In genomic region chr22:27754247-27754887, GRCh38 we compare ENCODE assay signal across 10 cellular contexts. TPM values are rescaled to one million over a fixed set of nuclear protein-coding genes. Genes with fewer than 3 reads are reported as not detected.
DNase-seq lines count a peak whose midpoint lies in the region; ATAC-seq and TF ChIP-seq lines count a peak whose summit lies in the region.
"Had no signal": no experiment of that assay in that cellular context is flagged by ENCODE, and none has a peak within 500 bp of the region (broad histone marks: within the 10 kb centered on the region; RNA-seq: fewer than 3 reads in every experiment).

No MANE protein-coding gene starts in this region.

- H3K27ac ChIP-seq in subcutaneous abdominal adipose tissue (ENCODE audit: low read depth, low read length) (peak overlapping the region; percentile 50), Karpas-422 (ENCODE audit: low read length) (no peak overlapping the region), colonic mucosa (no peak overlapping the region)

- no peak overlapping the region for H3K4me3 ChIP-seq in subcutaneous abdominal adipose tissue (ENCODE audit: low read depth in 1 of 5, low read length in 5 of 5)
- no peak overlapping the region for H3K4me3 ChIP-seq in Karpas-422 (ENCODE audit: low read length)
- no peak overlapping the region for H3K4me3 ChIP-seq in colonic mucosa

- H3K79me2 ChIP-seq in Karpas-422 (ENCODE audit: low read length), result no peaks in the 10 kb centered on the region

- no peak for TF ChIP-seq CTCF in colonic mucosa (IDR thresholded peaks at IDR 0.05)

- no peak overlapping the region for H3K4me2 ChIP-seq in Karpas-422 (ENCODE audit: low read depth, low read length, poor library complexity, severe bottlenecking)

- no peaks in the 10 kb centered on the region for H3K9me2 ChIP-seq in Karpas-422 (replicated peaks; ENCODE audit: insufficient read depth, low read length)

- peak; percentile 28 to 40 for ATAC-seq in left cardiac atrium

- no peak overlapping the region for H2AFZ ChIP-seq in Karpas-422 (ENCODE audit: low read length)

- no peak overlapping the region for H3K9ac ChIP-seq in subcutaneous abdominal adipose tissue (ENCODE audit: low read length in 5 of 5)
- H3K9ac ChIP-seq in Karpas-422 (ENCODE audit: low read length), result no peak overlapping the region
- no peak overlapping the region for H3K9ac ChIP-seq in colonic mucosa (ENCODE audit: low read depth in 2 of 2, low read length in 2 of 2)

- intact Hi-C loops in left cardiac atrium (cut with DNase I) (no loop called here), colonic mucosa (cut with DNase I) (no loop called here)

- no peaks in the 10 kb centered on the region; the same call in 1 of the 2 replicates for H4K20me1 ChIP-seq in Karpas-422 (ENCODE audit: insufficient read depth, low read depth, low read length)

- H3K4me1 ChIP-seq in subcutaneous abdominal adipose tissue (ENCODE audit: control insufficient read depth in 5 of 5, insufficient read depth in 5 of 5, low read length in 5 of 5) (peaks cover 6 to 67% (median 54%) of the 10 kb centered on the region in 5 donors), Karpas-422 (ENCODE audit: low read length) (no peaks in the 10 kb centered on the region), colonic mucosa (no peaks in the 10 kb centered on the region)

- H3K27me3 ChIP-seq in subcutaneous abdominal adipose tissue (ENCODE audit: control insufficient read depth in 5 of 5, insufficient read depth in 4 of 5, low read length in 5 of 5) (no peaks in the 10 kb centered on the region), Karpas-422 (ENCODE audit: low read length) (no peaks in the 10 kb centered on the region), colonic mucosa (no peaks in the 10 kb centered on the region)

- H3K9me3 ChIP-seq in subcutaneous abdominal adipose tissue (ENCODE audit: control insufficient read depth in 5 of 5, low read length in 5 of 5) (no peaks in the 10 kb centered on the region), Karpas-422 (ENCODE audit: low read length) (no peaks in the 10 kb centered on the region), colonic mucosa (no peaks in the 10 kb centered on the region)

- H3K36me3 ChIP-seq in subcutaneous abdominal adipose tissue (ENCODE audit: control insufficient read depth in 5 of 5, insufficient read depth in 5 of 5, low read length in 5 of 5) (no peaks in the 10 kb centered on the region), Karpas-422 (ENCODE audit: insufficient read depth, low read length) (no peaks in the 10 kb centered on the region), colonic mucosa (no peaks in the 10 kb centered on the region)

- DNase-seq in NCI-H1417 (lab: John Stamatoyannopoulos, UW) (peak in 2 of 3 experiments; percentile 12 to 35), NCI-H1417 treated with DMSO at 0.1 percent for 48 hours (lab: John Stamatoyannopoulos, UW) (no peak), amniotic epithelial cell (ENCODE audit: low read depth) (peak; percentile 69), left cardiac atrium (peak; percentile 48), Karpas-422 (no peak), colonic mucosa (no peak), pons (ENCODE audit: low spot score) (no peak)
- DNase-seq: activated naive CD8-positive, alpha-beta T cell treated with anti-CD3 and anti-CD28 coated beads for 36 hours; naive B cell had no signal

RNA-seq across cellular contexts. Expression of gene MN1, which starts 47.2 kb away (rescaled TPM):
- total RNA-seq in left cardiac atrium, result 10 to 100 TPM; 12.8 to 13.1 TPM
- total RNA-seq in Karpas-422 (2014; rRNA removed; shearing (Covaris generic); ENCODE audit: low replicate concordance), result 0.07 TPM in 1 of 2 replicates, not detected in the other
- 1 to 10 TPM in 1 of 2 donors, under 1 TPM in 1; 0.67 to 1.5 TPM for total RNA-seq in colonic mucosa

Comparison
In these comparisons a context has a peak if more than half of its experiments do, and no peak if none do; other contexts are left out.
1. DNase-seq: peak in NCI-H1417 (2 of 3), amniotic epithelial cell (single experiment) and left cardiac atrium (single experiment); none in NCI-H1417 treated with DMSO at 0.1 percent for 48 hours (single experiment), Karpas-422 (single experiment), colonic mucosa (single experiment) and pons (single experiment).
2. RNA of gene MN1, which starts 47.2 kb away (total RNA-seq): 12.8 to 13.1 TPM in left cardiac atrium; 0.67 to 1.5 TPM in colonic mucosa and 0.07 TPM in Karpas-422; every median in the first group is over 4 times any median in the second.